In genomic region chr9:126229501-126229900, GRCh38 we compare ENCODE assay signal across 16 cellular contexts.
"Had no signal": no experiment of that assay in that cellular context is flagged by ENCODE, and none has a peak within 500 bp of the region (broad histone marks: within the 10 kb centered on the region; RNA-seq: fewer than 3 reads in every experiment).

No MANE protein-coding gene starts in this region.

- H3K9me3 Mint-ChIP-seq: dendritic cell treated with granulocyte-macrophage colony-stimulating factor and Interleukin-4, amounts not matched to agents 40 ng/mL and 50 ng/mL, for 4 days; effector memory CD8-positive, alpha-beta T cell; immature natural killer cell; mesothelial cell of epicardium; naive B cell had no signal

- H3K9me3 ChIP-seq: colonic mucosa, gastroesophageal sphincter, heart left ventricle, left lung, lower lobe of right lung, mucosa of descending colon had no signal

- H3K4me2 ChIP-seq: hepatocyte had no signal

- H3K27me3 ChIP-seq: colonic mucosa had no signal

- DNase-seq: cortex of kidney had no signal

- H3K4me3 Mint-ChIP-seq: dendritic cell treated with granulocyte-macrophage colony-stimulating factor and Interleukin-4, amounts not matched to agents 40 ng/mL and 50 ng/mL, for 4 days; effector memory CD8-positive, alpha-beta T cell; endodermal cell; immature natural killer cell; mesothelial cell of epicardium had no signal

- H3K4me1 Mint-ChIP-seq: endodermal cell, immature natural killer cell, mesothelial cell of epicardium had no signal

- H3K79me2 ChIP-seq: hepatocyte had no signal

- H2AFZ ChIP-seq: hepatocyte had no signal

- H3K36me3 Mint-ChIP-seq: immature natural killer cell, mesothelial cell of epicardium had no signal

- H3K27ac Mint-ChIP-seq: dendritic cell treated with granulocyte-macrophage colony-stimulating factor and Interleukin-4, amounts not matched to agents 40 ng/mL and 50 ng/mL, for 4 days; effector memory CD8-positive, alpha-beta T cell; endodermal cell; immature natural killer cell; mesothelial cell of epicardium had no signal

- H3K27ac ChIP-seq: colonic mucosa, epithelial cell of prostate, foreskin keratinocyte, gastroesophageal sphincter, heart left ventricle, hepatocyte, left lung, lower lobe of right lung had no signal

- H3K36me3 ChIP-seq: colonic mucosa, gastroesophageal sphincter, heart left ventricle, left lung, lower lobe of right lung had no signal

- H3K4me3 ChIP-seq: colonic mucosa, gastroesophageal sphincter, heart left ventricle, hepatocyte, left lung, lower lobe of right lung, mucosa of descending colon had no signal

- H3K4me1 ChIP-seq: colonic mucosa, foreskin keratinocyte, heart left ventricle, left lung, lower lobe of right lung had no signal
